ENCODE assay signal across 1 cellular context in genomic region chr19:42420055-42420544, GRCh38.
TF ChIP-seq lines count a peak whose summit lies in the region.

No MANE protein-coding gene starts in this region.

TF ChIP-seq in HepG2, 621 proteins besides CTCF, POLR2A, EP300 and RAD21 (continued from another document and continues in another):
- TF ChIP-seq SOX5 (CRISPR knock-in tag; IDR thresholded peaks at IDR 0.05; ENCODE audit: borderline replicate concordance) (peak; percentile 26; the same call in 1 of the 2 replicates), ZNF670 (CRISPR knock-in tag; IDR thresholded peaks at IDR 0.05; ENCODE audit: borderline replicate concordance) (no peak), ZNF773 (CRISPR knock-in tag; IDR thresholded peaks at IDR 0.05; ENCODE audit: borderline replicate concordance) (no peak), ATF4 (CRISPR knock-in tag; IDR thresholded peaks at IDR 0.05) (no peak), TARDBP (CRISPR knock-in tag; IDR thresholded peaks at IDR 0.05) (0 out of 2 replicates have a peak, but pooled peaks have one; percentile 21), ATF2 (CRISPR knock-in tag; IDR thresholded peaks at IDR 0.05) (0 out of 2 replicates have a peak, but pooled peaks have one; percentile 42), SPEN (CRISPR knock-in tag; IDR thresholded peaks at IDR 0.05; ENCODE audit: low read depth) (no peak), ZNF687 (CRISPR knock-in tag; IDR thresholded peaks at IDR 0.05) (0 out of 2 replicates have a peak, but pooled peaks have one; percentile 10), NR2C2 (CRISPR knock-in tag; IDR thresholded peaks at IDR 0.05; ENCODE audit: borderline replicate concordance) (no peak), IKZF5 (CRISPR knock-in tag; IDR thresholded peaks at IDR 0.05) (peak; percentile 51; the same call in 1 of the 2 replicates), REL (CRISPR knock-in tag; conservative IDR thresholded peaks at IDR 0.05) (no peak), ZBED4 (CRISPR knock-in tag; IDR thresholded peaks at IDR 0.05; ENCODE audit: borderline replicate concordance) (no peak), ZBTB46 (CRISPR knock-in tag; IDR thresholded peaks at IDR 0.05; ENCODE audit: borderline replicate concordance) (no peak), NR2F1 (CRISPR knock-in tag; IDR thresholded peaks at IDR 0.05) (0 out of 4 replicates have a peak, but pooled peaks of 1 of the 2 experiments have one; percentile 14), MNT (IDR thresholded peaks at IDR 0.05) (no peak), JUNB (CRISPR knock-in tag; IDR thresholded peaks at IDR 0.05; ENCODE audit: borderline replicate concordance) (no peak), ZNF275 (CRISPR knock-in tag; IDR thresholded peaks at IDR 0.05; ENCODE audit: borderline replicate concordance) (no peak), ZFAT (CRISPR knock-in tag; conservative IDR thresholded peaks at IDR 0.05) (no peak), ZNF20 (CRISPR knock-in tag; IDR thresholded peaks at IDR 0.05) (no peak), RXRA (CRISPR knock-in tag; IDR thresholded peaks at IDR 0.05) (0 out of 2 replicates have a peak, but pooled peaks have one; percentile 27), DZIP1 (CRISPR knock-in tag; IDR thresholded peaks at IDR 0.05) (no peak), LBX2 (CRISPR knock-in tag; IDR thresholded peaks at IDR 0.05; ENCODE audit: borderline replicate concordance) (no peak), NR2F6 (IDR thresholded peaks at IDR 0.05) (peak; percentile 41; the same call in 1 of the 2 replicates), NR2F6 (CRISPR knock-in tag; IDR thresholded peaks at IDR 0.05) (peak; percentile 46; the same call in 1 of the 2 replicates), ZNF225 (CRISPR knock-in tag; IDR thresholded peaks at IDR 0.05) (no peak; the same call in 1 of the 2 replicates), RBM39 (IDR thresholded peaks at IDR 0.05; ENCODE audit: low read depth, low read length, poor library complexity, severe bottlenecking) (no peak)
